Comparison of ENCODE assay signal across 1 cellular context in genomic region chr9:110650991-110651411, GRCh38.
TF ChIP-seq lines count a peak whose summit lies in the region.

No MANE protein-coding gene starts in this region.

TF ChIP-seq in HepG2, 621 proteins besides CTCF, POLR2A, EP300 and RAD21 (continued from another document):
- TF ChIP-seq GMEB1 (CRISPR knock-in tag; IDR thresholded peaks at IDR 0.05; ENCODE audit: borderline replicate concordance) (no peak), ZNF713 (CRISPR knock-in tag; IDR thresholded peaks at IDR 0.05) (no peak), ZNF652 (CRISPR knock-in tag; IDR thresholded peaks at IDR 0.05; ENCODE audit: borderline replicate concordance, low read depth) (no peak), ZNF740 (CRISPR knock-in tag; IDR thresholded peaks at IDR 0.05) (no peak), BRF2 (CRISPR knock-in tag; IDR thresholded peaks at IDR 0.05) (no peak), POLR2AphosphoS5 (IDR thresholded peaks at IDR 0.05; ENCODE audit: low read depth, low read length) (no peak), ZNF18 (CRISPR knock-in tag; IDR thresholded peaks at IDR 0.05; ENCODE audit: insufficient replicate concordance) (no peak), CEBPZ (IDR thresholded peaks at IDR 0.05; ENCODE audit: low read length) (no peak), HOXA9 (CRISPR knock-in tag; IDR thresholded peaks at IDR 0.05; ENCODE audit: borderline replicate concordance) (no peak), ATF3 (CRISPR knock-in tag; IDR thresholded peaks at IDR 0.05) (no peak), DBP (CRISPR knock-in tag; IDR thresholded peaks at IDR 0.05; ENCODE audit: not compliant biosample characterization) (no peak), ZNF10 (CRISPR knock-in tag; IDR thresholded peaks at IDR 0.05; ENCODE audit: borderline replicate concordance, low read depth) (no peak), HNF1B (CRISPR knock-in tag; IDR thresholded peaks at IDR 0.05) (no peak), ZNF44 (CRISPR knock-in tag; IDR thresholded peaks at IDR 0.05) (no peak), NPAS2 (CRISPR knock-in tag; IDR thresholded peaks at IDR 0.05; ENCODE audit: borderline replicate concordance) (no peak), GLI4 (CRISPR knock-in tag; IDR thresholded peaks at IDR 0.05; ENCODE audit: borderline replicate concordance) (no peak)
